ENCODE assay signal across 11 cellular contexts in the genomic region with DNA sequence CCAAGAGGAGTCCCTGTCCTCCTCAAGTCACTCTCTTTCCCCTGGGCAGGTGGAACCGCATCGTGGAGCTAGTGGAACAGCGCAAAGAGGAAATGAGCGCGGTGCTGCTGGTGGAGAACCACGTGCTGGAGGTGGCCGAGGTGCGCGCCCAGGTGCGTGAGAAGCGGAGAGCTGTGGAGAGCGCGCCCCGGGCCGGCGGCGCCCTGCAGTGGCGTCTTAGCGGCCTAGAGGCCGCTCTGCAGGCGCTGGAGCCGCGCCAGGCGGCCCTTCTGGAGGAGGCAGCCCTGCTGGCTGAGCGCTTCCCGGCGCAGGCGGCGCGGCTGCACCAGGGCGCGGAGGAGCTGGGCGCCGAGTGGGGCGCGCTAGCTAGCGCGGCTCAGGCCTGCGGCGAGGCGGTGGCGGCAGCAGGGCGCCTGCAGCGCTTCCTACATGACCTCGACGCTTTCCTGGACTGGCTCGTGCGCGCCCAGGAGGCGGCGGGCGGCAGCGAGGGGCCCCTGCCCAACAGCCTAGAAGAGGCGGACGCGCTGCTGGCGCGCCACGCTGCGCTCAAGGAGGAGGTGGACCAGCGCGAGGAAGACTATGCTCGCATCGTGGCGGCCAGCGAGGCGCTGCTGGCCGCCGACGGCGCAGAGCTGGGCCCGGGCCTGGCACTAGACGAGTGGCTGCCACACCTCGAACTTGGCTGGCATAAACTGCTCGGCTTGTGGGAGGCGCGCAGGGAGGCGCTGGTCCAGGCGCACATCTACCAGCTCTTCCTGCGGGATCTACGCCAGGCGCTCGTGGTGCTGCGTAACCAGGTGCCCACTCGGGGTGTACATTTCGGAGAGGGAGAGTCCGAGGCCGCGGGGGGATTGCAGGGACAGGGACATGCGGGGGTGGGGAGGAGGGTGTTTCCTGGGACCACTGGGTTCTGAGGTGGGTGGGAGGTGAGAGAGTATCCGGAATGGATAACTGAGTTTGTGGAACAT. TPM values are rescaled to one million over a fixed set of nuclear protein-coding genes. Genes with fewer than 3 reads are reported as not detected.
DNase-seq lines count a peak whose midpoint lies in the region; ATAC-seq and TF ChIP-seq lines count a peak whose summit lies in the region.
"Had no signal": no experiment of that assay in that cellular context is flagged by ENCODE, and none has a peak within 500 bp of the region (broad histone marks: within the 10 kb centered on the region; RNA-seq: fewer than 3 reads in every experiment).

No MANE protein-coding gene starts in this region.

- H3K9me3 ChIP-seq in mammary epithelial cell (replicated peaks; ENCODE audit: insufficient read depth, low read length) (no peaks in the 10 kb centered on the region), breast epithelium (no peaks in the 10 kb centered on the region), T-helper 17 cell (ENCODE audit: control insufficient read depth, low read length, poor library complexity, severe bottlenecking) (no peaks in the 10 kb centered on the region), upper lobe of left lung (no peaks in the 10 kb centered on the region)

- peak overlapping the region; percentile 42 for H3K4me2 ChIP-seq in mammary epithelial cell (ENCODE audit: insufficient read depth, low read depth, low read length)

- TF ChIP-seq CTCF in mammary epithelial cell (conservative IDR thresholded peaks at IDR 0.05 in 1 of 2, IDR thresholded peaks at IDR 0.05 in 1 of 2; ENCODE audit: extremely low read depth in 1 of 2, insufficient read depth in 1 of 2, low read depth in 1 of 2, low read length in 2 of 2) (no peak), breast epithelium (IDR thresholded peaks at IDR 0.05) (no peak), upper lobe of left lung (IDR thresholded peaks at IDR 0.05) (peak in 2 of 6 experiments; percentile 2 to 28)

- intact Hi-C loops in mammary epithelial cell (cut with micrococcal nuclease) (loop anchor here (2.0 to 5.0 kb wide), 2 partner anchors 52 to 99 kb away; a partner anchor contains a TSS), breast epithelium (cut with DNase I; ENCODE audit: low total_unique reads) (no loop called here)

- WGBS in mammary epithelial cell (ENCODE audit: low coverage, missing lambda C conversion rate) = 6% methylated on average over 17 of the region's 91 CpGs
- 17 to 20% methylated on average over 23 to 62 of the region's 91 CpGs for WGBS in upper lobe of left lung, 2 donors

- no peak for TF ChIP-seq POLR2A in breast epithelium (IDR thresholded peaks at IDR 0.05)
- TF ChIP-seq POLR2A in upper lobe of left lung (IDR thresholded peaks at IDR 0.05) = no peak

- dilution Hi-C loops in mammary epithelial cell (cut with HindIII; ENCODE audit: low sequenced_read_pairs) = no loop called here

- no peaks in the 10 kb centered on the region for H3K79me2 ChIP-seq in mammary epithelial cell (ENCODE audit: insufficient read depth, low read length)

- no peak overlapping the region for H3K4me3 Mint-ChIP-seq in T-helper 17 cell
- H3K4me3 Mint-ChIP-seq: CD8-positive, alpha-beta T cell; type B pancreatic cell had no signal

- TF ChIP-seq EP300 in upper lobe of left lung (IDR thresholded peaks at IDR 0.05) = no peak

- peaks cover 4% of the 10 kb centered on the region for H3K36me3 Mint-ChIP-seq in T-helper 17 cell (ENCODE audit: low read depth)
- H3K36me3 Mint-ChIP-seq: CD8-positive, alpha-beta T cell; type B pancreatic cell had no signal

- H3K9ac ChIP-seq in mammary epithelial cell (ENCODE audit: insufficient read depth, low read length) = no peak overlapping the region

- H3K27ac ChIP-seq in mammary epithelial cell (ENCODE audit: insufficient read depth, low read depth, low read length) (no peak overlapping the region), breast epithelium (no peak overlapping the region), upper lobe of left lung (no peak overlapping the region)
- H3K27ac ChIP-seq: coronary artery had no signal

- peaks cover 7% of the 10 kb centered on the region for H3K4me1 Mint-ChIP-seq in T-helper 17 cell

- CTCF ChIA-PET in mammary epithelial cell (lab: Charles Lee; ENCODE audit: low non-redundant PET) = no interaction called here

- H3K4me1 ChIP-seq in mammary epithelial cell (ENCODE audit: insufficient read depth, low read length) (no peaks in the 10 kb centered on the region), breast epithelium (no peaks in the 10 kb centered on the region), upper lobe of left lung (peaks cover 0 to 13% (median 5%) of the 10 kb centered on the region in 4 donors)

- H3K4me3 ChIP-seq in mammary epithelial cell (replicated peaks in 1 of 3; ENCODE audit: insufficient read depth in 1 of 3, low read depth in 2 of 3, low read length in 3 of 3) = no peak overlapping the region
- no peak overlapping the region for H3K4me3 ChIP-seq in breast epithelium
- no peak overlapping the region for H3K4me3 ChIP-seq in upper lobe of left lung
- H3K4me3 ChIP-seq: coronary artery had no signal

- H3K27me3 ChIP-seq in mammary epithelial cell (ENCODE audit: insufficient read depth, low read length) (no peaks in the 10 kb centered on the region), breast epithelium (peaks cover 0 to 17% of the 10 kb centered on the region in 2 donors), upper lobe of left lung (peaks cover 0 to 9% (median 2%) of the 10 kb centered on the region in 4 donors)

- DNase-seq in mammary epithelial cell (peak; percentile 30), breast epithelium (ENCODE audit: low spot score in 2 of 2) (no peak), T-helper 17 cell (no peak), hepatic stellate cell (ENCODE audit: low spot score) (peak; percentile 53), upper lobe of left lung (peak; percentile 25 to 92)
- DNase-seq: CD8-positive, alpha-beta T cell had no signal

- H3K36me3 ChIP-seq in mammary epithelial cell (ENCODE audit: insufficient read depth, low read length) (no peaks in the 10 kb centered on the region), breast epithelium (no peaks in the 10 kb centered on the region), upper lobe of left lung (no peaks in the 10 kb centered on the region)

- in situ Hi-C loops in mammary epithelial cell (cut with MboI; ENCODE audit: low sequenced_read_pairs in 2 of 2) = no loop called here

- H4K20me1 ChIP-seq in mammary epithelial cell (ENCODE audit: insufficient read depth, low read length) = no peaks in the 10 kb centered on the region

- no TSS peak for BruUV-seq in mammary epithelial cell (replicated peaks; lab: Mats Ljungman, UMichigan)

- peak overlapping the region; percentile 44 for H2AFZ ChIP-seq in mammary epithelial cell (ENCODE audit: low read depth, low read length)

- H3K27ac Mint-ChIP-seq in T-helper 17 cell = no peak overlapping the region
- H3K27ac Mint-ChIP-seq: CD8-positive, alpha-beta T cell; type B pancreatic cell had no signal

- ATAC-seq in T-helper 17 cell (peak; percentile 37), upper lobe of left lung (ENCODE audit: low FRiP score in 2 of 2) (peak in 1 of 2 donors; percentile 43), HG03432 (IDR thresholded peaks at IDR 0.05; ENCODE audit: unreplicated experiment) (no peak), GM21825 (IDR thresholded peaks at IDR 0.05; ENCODE audit: unreplicated experiment) (no peak), HG03342 (IDR thresholded peaks at IDR 0.05; ENCODE audit: unreplicated experiment) (no peak)
- ATAC-seq: CD8-positive, alpha-beta T cell had no signal

- H3K27me3 Mint-ChIP-seq in T-helper 17 cell = peaks cover 38% of the 10 kb centered on the region

RNA-seq across cellular contexts. Expression of a gene that starts 52.8 kb away (rescaled TPM):
- under 1 TPM; 0.16 to 0.50 TPM for total RNA-seq in mammary epithelial cell
- polyA plus RNA-seq in mammary epithelial cell = 0.29 TPM
- polyA minus RNA-seq in mammary epithelial cell = not detected
- total RNA-seq in breast epithelium = 1 to 10 TPM; 1.3 to 1.6 (median 1.6) TPM
- under 1 TPM; 0.21 to 0.25 TPM for total RNA-seq in T-helper 17 cell
- 1 to 10 TPM in 1 of 6 donors, under 1 TPM in 5; 0.33 to 8.4 (median 0.67) TPM for total RNA-seq in upper lobe of left lung

RNA-seq across cellular contexts. Expression of a gene that starts 54.1 kb away (rescaled TPM):
- 10 to 100 TPM; 57.6 to 92.5 TPM for total RNA-seq in mammary epithelial cell
- 88.3 TPM for polyA plus RNA-seq in mammary epithelial cell
- polyA minus RNA-seq in mammary epithelial cell = 52.5 TPM
- total RNA-seq in breast epithelium = 100 to 1,000 TPM; 206 to 322 (median 284) TPM
- total RNA-seq in T-helper 17 cell = 1 to 10 TPM; 7.4 to 9.9 TPM
- total RNA-seq in upper lobe of left lung = 100 to 1,000 TPM in 5 of 6 donors, 10 to 100 TPM in 1; 77.5 to 379 (median 223) TPM

RNA-seq across cellular contexts. Expression of a gene that starts 57.0 kb away (rescaled TPM):
- total RNA-seq in mammary epithelial cell = 10 to 100 TPM; 21.0 to 57.9 TPM
- 44.4 TPM for polyA plus RNA-seq in mammary epithelial cell
- 68.1 TPM for polyA minus RNA-seq in mammary epithelial cell
- 10 to 100 TPM; 25.8 to 42.9 (median 34.1) TPM for total RNA-seq in breast epithelium
- total RNA-seq in T-helper 17 cell = 100 to 1,000 TPM; 124 to 141 TPM
- 100 to 1,000 TPM in 2 of 6 donors, 10 to 100 TPM in 4; 60.6 to 232 (median 90.2) TPM for total RNA-seq in upper lobe of left lung

Comparison
In these comparisons a context has a peak if more than half of its experiments do, and no peak if none do; other contexts are left out.
1. DNase-seq: peak in mammary epithelial cell (single experiment), hepatic stellate cell (single experiment) and upper lobe of left lung (2 of 2); none in breast epithelium (0 of 2) and T-helper 17 cell (0 of 3).
2. RNA of a gene that starts 54.1 kb away (total RNA-seq): 206 to 322 TPM in breast epithelium, 77.5 to 379 TPM in upper lobe of left lung and 57.6 to 92.5 TPM in mammary epithelial cell; 7.4 to 9.9 TPM in T-helper 17 cell; every median in the first group is over 4 times any median in the second.